13 cellular contexts compared by ENCODE assay signal in genomic region chr19:35932291-35932936, GRCh38. TPM values are rescaled to one million over a fixed set of nuclear protein-coding genes. Genes with fewer than 3 reads are reported as not detected.
DNase-seq lines count a peak whose midpoint lies in the region; ATAC-seq lines count a peak whose summit lies in the region.
"Had no signal": no experiment of that assay in that cellular context is flagged by ENCODE, and none has a peak within 500 bp of the region (broad histone marks: within the 10 kb centered on the region; RNA-seq: fewer than 3 reads in every experiment).

No MANE protein-coding gene starts in this region.

- H3K27me3 ChIP-seq in BLaER1: peaks cover 15% of the 10 kb centered on the region; the same call in 1 of the 2 replicates
- no peaks in the 10 kb centered on the region for H3K27me3 ChIP-seq in NT2/D1 (ENCODE audit: insufficient read depth, insufficient read length)
- no peaks in the 10 kb centered on the region for H3K27me3 ChIP-seq in iPS-18a (ENCODE audit: control insufficient read depth, insufficient read depth, low read length)
- H3K27me3 ChIP-seq: foreskin keratinocyte had no signal

- H3K27ac ChIP-seq in BLaER1: no peak overlapping the region
- H3K27ac ChIP-seq in iPS-18a (ENCODE audit: low read length): no peak overlapping the region
- H3K27ac ChIP-seq: foreskin keratinocyte had no signal

- H3K36me3 ChIP-seq in BLaER1 (no peaks in the 10 kb centered on the region), ES-I3 (ENCODE audit: insufficient read depth, low read length) (no peaks in the 10 kb centered on the region), NT2/D1 (ENCODE audit: insufficient read depth, insufficient read length, low read length) (no peaks in the 10 kb centered on the region), iPS-18a (ENCODE audit: control insufficient read depth, low read depth, low read length) (no peaks in the 10 kb centered on the region)

- peaks cover 44% of the 10 kb centered on the region for H3K4me1 ChIP-seq in BLaER1
- no peaks in the 10 kb centered on the region; the same call in 1 of the 2 replicates for H3K4me1 ChIP-seq in ES-I3 (ENCODE audit: insufficient read depth, low read length)
- H3K4me1 ChIP-seq in NT2/D1 (ENCODE audit: insufficient read depth, insufficient read length): peaks cover 5% of the 10 kb centered on the region
- H3K4me1 ChIP-seq in iPS-18a (ENCODE audit: control insufficient read depth, low read depth, low read length): peaks cover 23% of the 10 kb centered on the region
- H3K4me1 ChIP-seq: foreskin keratinocyte had no signal

- H3K9me3 ChIP-seq in BLaER1: no peaks in the 10 kb centered on the region
- H3K9me3 ChIP-seq in ES-I3 (ENCODE audit: control insufficient read depth, insufficient read depth, low read length): no peaks in the 10 kb centered on the region
- no peaks in the 10 kb centered on the region for H3K9me3 ChIP-seq in NT2/D1 (ENCODE audit: insufficient read depth, low read length)
- H3K9me3 ChIP-seq in iPS-18a (ENCODE audit: control insufficient read depth, low read depth, low read length): no peaks in the 10 kb centered on the region

- no peak for ATAC-seq in Right ventricle myocardium superior (ENCODE audit: poor library complexity)

- peak; percentile 20 for DNase-seq in NT2/D1 (ENCODE audit: low read depth, low spot score)
- DNase-seq in nucleus accumbens (lab: John Stamatoyannopoulos, UW): no peak
- no peak for DNase-seq in Right ventricle myocardium superior
- no peak for DNase-seq in NCI-H1930 (lab: John Stamatoyannopoulos, UW)
- DNase-seq in stimulated activated CD4-positive, alpha-beta T cell treated with anti-CD3 and anti-CD28 coated beads, Interleukin-4, amount 100 ng/mL, for 4 hours: no peak
- DNase-seq: foreskin keratinocyte, islet precursor cell had no signal

- peak overlapping the region; percentile 42; the same call in 1 of the 2 replicates for H3K9ac ChIP-seq in BLaER1
- peak overlapping the region; percentile 2; the same call in 1 of the 2 replicates for H3K9ac ChIP-seq in ES-I3 (ENCODE audit: low read depth, low read length)
- H3K9ac ChIP-seq in NT2/D1 (ENCODE audit: insufficient read length, low read depth): no peak overlapping the region
- no peak overlapping the region for H3K9ac ChIP-seq in iPS-18a (ENCODE audit: low read length)

- peaks cover 6% of the 10 kb centered on the region for H4K20me1 ChIP-seq in BLaER1

- H3K4me2 ChIP-seq in BLaER1: peak overlapping the region; percentile 52; the same call in 1 of the 2 replicates

- intact Hi-C loops in Right ventricle myocardium superior (cut with DNase I): loop anchor here (5.0 to 10.0 kb wide), 3 partner anchors 50 to 218 kb away; partner anchors contain the start of genes HSPB6, KMT2B and PROSER3

- no peak overlapping the region for H3K4me3 ChIP-seq in BLaER1
- no peak overlapping the region for H3K4me3 ChIP-seq in NT2/D1 (ENCODE audit: insufficient read length, low read depth)
- peak overlapping the region; percentile 9 for H3K4me3 ChIP-seq in iPS-18a (ENCODE audit: low read length)
- H3K4me3 ChIP-seq: skin epidermis had no signal

RNA-seq across cellular contexts. Expression of gene LRFN3, which starts 3.8 kb away (rescaled TPM):
- total RNA-seq in Right ventricle myocardium superior: 6.1 TPM

RNA-seq across cellular contexts. Expression of gene TYROBP, which starts 24.3 kb away (rescaled TPM):
- 28.3 TPM for total RNA-seq in Right ventricle myocardium superior
- total RNA-seq: Daoy, foreskin keratinocyte, osteocyte had no signal

RNA-seq across cellular contexts. Expression of gene HCST, which starts 30.1 kb away (rescaled TPM):
- 4.1 TPM for total RNA-seq in Right ventricle myocardium superior
- total RNA-seq: Daoy had no signal

RNA-seq across cellular contexts. Expression of gene NFKBID, which starts 32.1 kb away (rescaled TPM):
- total RNA-seq in Right ventricle myocardium superior: 2.6 TPM

Comparison
In these comparisons a context has a peak if more than half of its experiments do, and no peak if none do; other contexts are left out.
1. H3K9ac ChIP-seq: peak in BLaER1 (single experiment) and ES-I3 (single experiment); none in NT2/D1 (single experiment) and iPS-18a (single experiment).